Comparison of ENCODE assay signal across 14 cellular contexts in genomic region chr12:48969160-48969771, GRCh38. TPM values are rescaled to one million over a fixed set of nuclear protein-coding genes. Genes with fewer than 3 reads are reported as not detected.
DNase-seq lines count a peak whose midpoint lies in the region; ATAC-seq and TF ChIP-seq lines count a peak whose summit lies in the region.
"Had no signal": no experiment of that assay in that cellular context is flagged by ENCODE, and none has a peak within 500 bp of the region (broad histone marks: within the 10 kb centered on the region; RNA-seq: fewer than 3 reads in every experiment).

No MANE protein-coding gene starts in this region.

- no peaks in the 10 kb centered on the region for H3K36me3 ChIP-seq in HEK293 (ENCODE audit: control insufficient read depth in 2 of 2, insufficient read depth in 1 of 2, low read length in 2 of 2)
- no peaks in the 10 kb centered on the region for H3K36me3 ChIP-seq in effector memory CD4-positive, alpha-beta T cell (ENCODE audit: control insufficient read depth, insufficient read depth, low read length)
- no peaks in the 10 kb centered on the region for H3K36me3 ChIP-seq in neural cell (ENCODE audit: insufficient read depth, low read length)
- H3K36me3 ChIP-seq: cardiac muscle cell, thyroid gland had no signal

- no peak overlapping the region for H3K4me2 ChIP-seq in neural cell (ENCODE audit: low read length)

- H3K9me2 ChIP-seq in neural cell (ENCODE audit: insufficient read depth, low read length): no peaks in the 10 kb centered on the region

- no peak for TF ChIP-seq EP300 in neural cell (conservative IDR thresholded peaks at IDR 0.05; ENCODE audit: poor library complexity, severe bottlenecking)

- no peaks in the 10 kb centered on the region for H3K9me3 ChIP-seq in HEK293 (ENCODE audit: control insufficient read depth, insufficient read depth, low read depth, low read length)
- no peaks in the 10 kb centered on the region for H3K9me3 ChIP-seq in effector memory CD4-positive, alpha-beta T cell (ENCODE audit: control insufficient read depth, low read length)
- H3K9me3 ChIP-seq in neural cell (ENCODE audit: low read length): no peaks in the 10 kb centered on the region
- H3K9me3 ChIP-seq: thyroid gland had no signal

- H3K27ac ChIP-seq in HEK293 (ENCODE audit: extremely low read depth, low read depth, low read length): no peak overlapping the region
- H3K27ac ChIP-seq in effector memory CD4-positive, alpha-beta T cell (ENCODE audit: insufficient read depth, low read length, poor library complexity, severe bottlenecking): no peak overlapping the region
- no peak overlapping the region for H3K27ac ChIP-seq in neural cell (ENCODE audit: low read length)
- H3K27ac ChIP-seq: cardiac muscle cell, thyroid gland had no signal

- H3K27me3 ChIP-seq in effector memory CD4-positive, alpha-beta T cell (replicated peaks; ENCODE audit: control insufficient read depth, insufficient read depth, low read length, poor library complexity, severe bottlenecking): peaks cover 34% of the 10 kb centered on the region
- H3K27me3 ChIP-seq in neural cell (ENCODE audit: insufficient read depth, low read depth, low read length): peaks cover 96% of the 10 kb centered on the region

- TF ChIP-seq RAD21 in neural cell (conservative IDR thresholded peaks at IDR 0.05): no peak

- H2AFZ ChIP-seq in neural cell (ENCODE audit: low read depth, low read length): no peak overlapping the region

- no peak for ATAC-seq in HG02970 (IDR thresholded peaks at IDR 0.05; ENCODE audit: low FRiP score, unreplicated experiment)

- no peaks in the 10 kb centered on the region for H4K20me1 ChIP-seq in neural cell (ENCODE audit: insufficient read depth)

- peak; percentile 18 for DNase-seq in NCI-H82 (lab: John Stamatoyannopoulos, UW)
- no peak for DNase-seq in NCI-H82 treated with DMSO at 0.1 percent for 48 hours (lab: John Stamatoyannopoulos, UW; ENCODE audit: unreplicated experiment)
- no peak for DNase-seq in effector memory CD4-positive, alpha-beta T cell
- DNase-seq in SHP77 (lab: John Stamatoyannopoulos, UW): no peak
- no peak for DNase-seq in NCI-H748 (lab: John Stamatoyannopoulos, UW; ENCODE audit: unreplicated experiment)
- DNase-seq: activated gamma-delta T cell treated with Interleukin-2 at 50 U/mL for 16 hours, NCI-H510A treated with DMSO at 0.1 percent for 48 hours, thyroid gland had no signal

- no peak overlapping the region for H3K9ac ChIP-seq in neural cell (ENCODE audit: low read length)

- CTCF ChIA-PET in HEK293 (lab: Yijun Ruan, JAX): interaction anchor here (0.7 to 10.8 kb wide), 6 partner anchors 8 to 101 kb away, joined by 3 to 79 read pairs (median 7); partner anchors contain the start of gene WNT1

- peaks cover 9% of the 10 kb centered on the region for H3K4me1 ChIP-seq in HEK293 (ENCODE audit: control insufficient read depth, insufficient read depth, low read length)
- peaks cover 36% of the 10 kb centered on the region for H3K4me1 ChIP-seq in effector memory CD4-positive, alpha-beta T cell (ENCODE audit: control insufficient read depth, insufficient read depth, low read length, poor library complexity, severe bottlenecking)

- TF ChIP-seq CTCF in HEK293 (tag by site-specific recombination; IDR thresholded peaks at IDR 0.05): no peak
- TF ChIP-seq CTCF in neural cell (IDR thresholded peaks at IDR 0.05; ENCODE audit: poor library complexity, severe bottlenecking): no peak

- no peaks in the 10 kb centered on the region for H3F3A ChIP-seq in neural cell (ENCODE audit: insufficient read depth, low read length, poor library complexity, severe bottlenecking)

- no peaks in the 10 kb centered on the region for H3K79me2 ChIP-seq in neural cell (replicated peaks; ENCODE audit: insufficient read depth, low read length)

- POLR2A ChIA-PET in HEK293 (lab: Yijun Ruan, JAX): interaction anchor here (0.6 to 3.7 kb wide), 2 partner anchors 12 to 60 kb away, joined by 7 to 21 read pairs; partner anchors contain the start of gene ARF3

- H3K4me3 ChIP-seq in HEK293 (ENCODE audit: low read depth, low read length) (no peak overlapping the region), neural cell (ENCODE audit: low read length) (peak overlapping the region; percentile 59)
- H3K4me3 ChIP-seq in effector memory CD4-positive, alpha-beta T cell (ENCODE audit: insufficient read depth, low read depth, low read length, poor library complexity, severe bottlenecking): peak overlapping the region; percentile 39
- H3K4me3 ChIP-seq: K562, thyroid gland had no signal

TF ChIP-seq in HEK293, 187 proteins besides CTCF, POLR2A, EP300 and RAD21:
- TF ChIP-seq ZEB2 (tag by site-specific recombination; IDR thresholded peaks at IDR 0.05): 0 out of 2 replicates have a peak, but pooled peaks have one; percentile 51
- TF ChIP-seq PATZ1 (tag by site-specific recombination; IDR thresholded peaks at IDR 0.05): peak; percentile 11; the same call in 1 of the 2 replicates
- no peak for TF ChIP-seq ZXDB (tag by site-specific recombination; IDR thresholded peaks at IDR 0.05)

TF ChIP-seq in neural cell, 6 proteins besides CTCF, POLR2A, EP300 and RAD21:
- no peak for TF ChIP-seq EZH2 (IDR thresholded peaks at IDR 0.05; ENCODE audit: borderline replicate concordance, insufficient read depth, low read length, poor library complexity, severe bottlenecking)
- TF ChIP-seq POLR2AphosphoS5 (IDR thresholded peaks at IDR 0.05): no peak
- TF ChIP-seq TAF1 (IDR thresholded peaks at IDR 0.05; ENCODE audit: low read depth): no peak
- no peak for TF ChIP-seq MXI1 (conservative IDR thresholded peaks at IDR 0.05; ENCODE audit: poor library complexity, severe bottlenecking)
- TF ChIP-seq, protein P1, sequence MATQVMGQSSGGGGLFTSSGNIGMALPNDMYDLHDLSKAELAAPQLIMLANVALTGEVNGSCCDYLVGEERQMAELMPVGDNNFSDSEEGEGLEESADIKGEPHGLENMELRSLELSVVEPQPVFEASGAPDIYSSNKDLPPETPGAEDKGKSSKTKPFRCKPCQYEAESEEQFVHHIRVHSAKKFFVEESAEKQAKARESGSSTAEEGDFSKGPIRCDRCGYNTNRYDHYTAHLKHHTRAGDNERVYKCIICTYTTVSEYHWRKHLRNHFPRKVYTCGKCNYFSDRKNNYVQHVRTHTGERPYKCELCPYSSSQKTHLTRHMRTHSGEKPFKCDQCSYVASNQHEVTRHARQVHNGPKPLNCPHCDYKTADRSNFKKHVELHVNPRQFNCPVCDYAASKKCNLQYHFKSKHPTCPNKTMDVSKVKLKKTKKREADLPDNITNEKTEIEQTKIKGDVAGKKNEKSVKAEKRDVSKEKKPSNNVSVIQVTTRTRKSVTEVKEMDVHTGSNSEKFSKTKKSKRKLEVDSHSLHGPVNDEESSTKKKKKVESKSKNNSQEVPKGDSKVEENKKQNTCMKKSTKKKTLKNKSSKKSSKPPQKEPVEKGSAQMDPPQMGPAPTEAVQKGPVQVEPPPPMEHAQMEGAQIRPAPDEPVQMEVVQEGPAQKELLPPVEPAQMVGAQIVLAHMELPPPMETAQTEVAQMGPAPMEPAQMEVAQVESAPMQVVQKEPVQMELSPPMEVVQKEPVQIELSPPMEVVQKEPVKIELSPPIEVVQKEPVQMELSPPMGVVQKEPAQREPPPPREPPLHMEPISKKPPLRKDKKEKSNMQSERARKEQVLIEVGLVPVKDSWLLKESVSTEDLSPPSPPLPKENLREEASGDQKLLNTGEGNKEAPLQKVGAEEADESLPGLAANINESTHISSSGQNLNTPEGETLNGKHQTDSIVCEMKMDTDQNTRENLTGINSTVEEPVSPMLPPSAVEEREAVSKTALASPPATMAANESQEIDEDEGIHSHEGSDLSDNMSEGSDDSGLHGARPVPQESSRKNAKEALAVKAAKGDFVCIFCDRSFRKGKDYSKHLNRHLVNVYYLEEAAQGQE (IDR thresholded peaks at IDR 0.05; ENCODE audit: borderline replicate concordance): no peak
- TF ChIP-seq SMC3 (conservative IDR thresholded peaks at IDR 0.05; ENCODE audit: poor library complexity): no peak

RNA-seq across cellular contexts. Expression of gene WNT10B, which starts 2.3 kb away (rescaled TPM):
- polyA plus RNA-seq in neural cell: 0.92 and 1.2 TPM in 2 replicates
- polyA minus RNA-seq in neural cell: 0.73 TPM in 1 of 2 replicates, not detected in the other

RNA-seq across cellular contexts. Expression of gene WNT1, which starts 8.9 kb away (rescaled TPM):
- not detected in 2 replicates for polyA plus RNA-seq in neural cell
- polyA minus RNA-seq in neural cell: not detected in 2 replicates
- polyA plus RNA-seq: cardiac muscle cell, K562, liver had no signal

RNA-seq across cellular contexts. Expression of gene ARF3, which starts 12.0 kb away (rescaled TPM):
- polyA plus RNA-seq in neural cell: 114 TPM in 2 replicates
- 94.0 and 108 TPM in 2 replicates for polyA minus RNA-seq in neural cell

RNA-seq across cellular contexts. Expression of gene DDN, which starts 29.9 kb away (rescaled TPM):
- polyA plus RNA-seq in neural cell: 0.20 and 0.51 TPM in 2 replicates
- 0.24 and 0.93 TPM in 2 replicates for polyA minus RNA-seq in neural cell
- polyA plus RNA-seq: liver had no signal

RNA-seq across cellular contexts. Expression of gene FKBP11, which starts 44.0 kb away (rescaled TPM):
- polyA plus RNA-seq in neural cell: 24.5 and 24.9 TPM in 2 replicates
- 20.1 and 23.6 TPM in 2 replicates for polyA minus RNA-seq in neural cell
